ENCODE assay signal across 8 cellular contexts in genomic region chr18:62420151-62420512, GRCh38.
DNase-seq lines count a peak whose midpoint lies in the region; ATAC-seq and TF ChIP-seq lines count a peak whose summit lies in the region.

No MANE protein-coding gene starts in this region.

- no peak for TF ChIP-seq CTCF in NB4 (IDR thresholded peaks at IDR 0.05; ENCODE audit: low read depth, low read length)
- no peak for TF ChIP-seq CTCF in brain microvascular endothelial cell (IDR thresholded peaks at IDR 0.05; ENCODE audit: low read depth, low read length, missing control alignments)
- TF ChIP-seq CTCF in prostate gland (IDR thresholded peaks at IDR 0.05), result no peak

- in situ Hi-C loops in brain microvascular endothelial cell (cut with HindIII; ENCODE audit: low pct_ligation_motif_present, low sequenced_read_pairs), result no loop called here

- H3K4me3 ChIP-seq in NB4 (ENCODE audit: low read depth, low read length), result no peak overlapping the region
- no peak overlapping the region for H3K4me3 ChIP-seq in brain microvascular endothelial cell (ENCODE audit: low read depth, low read length)
- H3K4me3 ChIP-seq in prostate gland, result no peak overlapping the region

- no peaks in the 10 kb centered on the region for H3K4me1 ChIP-seq in prostate gland (replicated peaks)

- intact Hi-C loops in prostate gland (cut with DNase I), result no loop called here

- H3K36me3 ChIP-seq in brain microvascular endothelial cell (replicated peaks) (no peaks in the 10 kb centered on the region), prostate gland (no peaks in the 10 kb centered on the region)

- no peaks in the 10 kb centered on the region for H3K9me3 ChIP-seq in prostate gland

- DNase-seq in EL (peak; percentile 43), NB4 (ENCODE audit: low read depth) (peak; percentile 32), brain microvascular endothelial cell (peak; percentile 26), prostate gland (ENCODE audit: low spot score) (no peak), NCI-H1417 treated with DMSO at 0.1 percent for 48 hours (lab: John Stamatoyannopoulos, UW) (no peak), cerebellar cortex (ENCODE audit: low spot score) (no peak)

- H3K27ac ChIP-seq in brain microvascular endothelial cell (peak overlapping the region; percentile 34), prostate gland (peak overlapping the region; percentile 47 to 62)

- H3K27me3 ChIP-seq in brain microvascular endothelial cell (replicated peaks) (no peaks in the 10 kb centered on the region), prostate gland (replicated peaks; ENCODE audit: insufficient read depth) (no peaks in the 10 kb centered on the region)

- 81% methylated on average over 3 of the region's 3 CpGs for WGBS in prostate gland

- ATAC-seq in GM19023 (IDR thresholded peaks at IDR 0.05; ENCODE audit: unreplicated experiment) (no peak), HG03097 (IDR thresholded peaks at IDR 0.05; ENCODE audit: low FRiP score, unreplicated experiment) (no peak)

- TF ChIP-seq POLR2A in NB4 (IDR thresholded peaks at IDR 0.05; ENCODE audit: extremely low read depth, insufficient read length) (no peak), prostate gland (IDR thresholded peaks at IDR 0.05) (no peak)

Comparison
In these comparisons a context has a peak if more than half of its experiments do, and no peak if none do; other contexts are left out.
1. DNase-seq: peak in EL (single experiment), NB4 (single experiment) and brain microvascular endothelial cell (single experiment); none in prostate gland (single experiment), NCI-H1417 treated with DMSO at 0.1 percent for 48 hours (single experiment) and cerebellar cortex (single experiment).